1 cellular context compared by ENCODE assay signal in the genomic region with DNA sequence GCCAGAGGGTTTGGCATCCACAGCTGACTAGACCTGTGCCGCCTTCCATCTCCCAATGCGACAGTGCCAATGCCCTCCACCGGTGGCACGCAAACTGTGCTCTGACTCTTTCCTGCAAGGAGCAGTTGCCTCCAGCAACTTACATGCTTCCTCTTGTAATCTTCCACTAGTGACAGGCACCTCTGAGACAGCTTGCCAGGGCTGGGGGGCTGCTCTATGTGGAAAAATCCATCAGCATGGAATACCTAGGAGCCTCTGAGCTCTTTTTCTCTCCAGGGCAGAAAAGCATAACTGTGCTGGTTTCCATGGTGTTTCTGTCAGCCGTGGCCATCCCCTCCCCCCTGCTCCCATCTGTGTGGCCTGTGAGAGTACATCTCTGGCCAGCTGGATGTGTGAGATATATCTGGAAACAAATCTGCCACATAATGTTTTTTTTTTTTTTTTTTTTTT.
TF ChIP-seq lines count a peak whose summit lies in the region.

No MANE protein-coding gene starts in this region.

TF ChIP-seq in H1, 55 proteins besides CTCF, POLR2A, EP300 and RAD21:
- TF ChIP-seq BCL11A (IDR thresholded peaks at IDR 0.05; ENCODE audit: low read depth in 2 of 2, low read length in 2 of 2) (no peak), KDM1A (IDR thresholded peaks at IDR 0.05; ENCODE audit: borderline replicate concordance, low read length) (no peak), FOSL1 (IDR thresholded peaks at IDR 0.05; ENCODE audit: insufficient read depth, low read depth, low read length) (no peak), CBX8 (IDR thresholded peaks at IDR 0.05; ENCODE audit: borderline replicate concordance, low read depth, low read length) (no peak), CEBPB (IDR thresholded peaks at IDR 0.05; ENCODE audit: low read depth, low read length) (no peak), POLR2AphosphoS5 (IDR thresholded peaks at IDR 0.05; ENCODE audit: low read depth, low read length) (no peak), KDM4A (IDR thresholded peaks at IDR 0.05; ENCODE audit: low read depth, low read length, severe bottlenecking) (no peak), HDAC6 (IDR thresholded peaks at IDR 0.05; ENCODE audit: low read depth, low read length) (no peak), RFX5 (IDR thresholded peaks at IDR 0.05; ENCODE audit: borderline replicate concordance, low read depth, low read length) (no peak), JUND (IDR thresholded peaks at IDR 0.05; ENCODE audit: low read length) (no peak), GABPA (IDR thresholded peaks at IDR 0.05; ENCODE audit: borderline replicate concordance, insufficient read depth, low read length) (no peak), ASH2L (IDR thresholded peaks at IDR 0.05; ENCODE audit: low read length) (no peak), SIRT6 (IDR thresholded peaks at IDR 0.05; ENCODE audit: low read length) (no peak), SUZ12 (IDR thresholded peaks at IDR 0.05; ENCODE audit: low read length) (no peak), HDAC2 (IDR thresholded peaks at IDR 0.05; ENCODE audit: borderline replicate concordance in 1 of 2, low read depth in 2 of 2, low read length in 2 of 2) (no peak), JUN (IDR thresholded peaks at IDR 0.05; ENCODE audit: low read depth, low read length) (no peak), PHF8 (conservative IDR thresholded peaks at IDR 0.05; ENCODE audit: low read depth, low read length) (no peak), SRF (IDR thresholded peaks at IDR 0.05; ENCODE audit: low read depth, low read length) (no peak)
- TF ChIP-seq, protein P1, sequence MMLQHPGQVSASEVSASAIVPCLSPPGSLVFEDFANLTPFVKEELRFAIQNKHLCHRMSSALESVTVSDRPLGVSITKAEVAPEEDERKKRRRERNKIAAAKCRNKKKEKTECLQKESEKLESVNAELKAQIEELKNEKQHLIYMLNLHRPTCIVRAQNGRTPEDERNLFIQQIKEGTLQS (IDR thresholded peaks at IDR 0.05; ENCODE audit: insufficient read depth, low read depth, low read length) = no peak
